Comparison of ENCODE assay signal across 13 cellular contexts in the genomic region with DNA sequence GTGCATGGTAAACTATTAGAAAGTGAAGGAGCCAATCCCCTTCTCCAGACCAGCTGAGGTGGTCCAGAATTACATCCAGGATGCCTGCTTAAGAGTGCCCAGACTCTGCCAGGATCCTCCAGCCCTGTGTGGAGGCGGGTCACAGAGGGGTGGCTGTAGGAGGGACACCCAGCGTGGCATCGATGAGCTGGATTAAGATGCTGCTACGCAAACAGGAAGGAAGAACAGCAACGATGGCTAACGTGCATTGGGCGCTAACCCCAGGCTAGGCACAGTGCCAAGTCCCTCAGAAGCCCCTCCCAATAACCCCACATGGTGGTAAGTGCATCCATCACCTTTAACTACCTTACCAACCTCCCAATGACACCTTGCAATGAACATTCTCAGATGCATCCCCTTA.
DNase-seq lines count a peak whose midpoint lies in the region; ATAC-seq and TF ChIP-seq lines count a peak whose summit lies in the region.
"Had no signal": no experiment of that assay in that cellular context is flagged by ENCODE, and none has a peak within 500 bp of the region (broad histone marks: within the 10 kb centered on the region; RNA-seq: fewer than 3 reads in every experiment).

No MANE protein-coding gene starts in this region.

- H3K79me1 ChIP-seq in IMR-90 (ENCODE audit: low read depth in 1 of 2, low read length in 2 of 2) = peaks cover 54 to 76% of the 10 kb centered on the region in 2 experiments
- H3K79me1 ChIP-seq in trophoblast cell (ENCODE audit: low read length) = peaks cover 6% of the 10 kb centered on the region

- intact Hi-C loops in IMR-90 (cut with micrococcal nuclease) = loop anchor here (5.0 kb wide), 1 partner anchor 171 kb away; a partner anchor contains a TSS

- H3K36me3 ChIP-seq in IMR-90 (ENCODE audit: control insufficient read depth, insufficient read depth, low read length) (peaks cover 4% of the 10 kb centered on the region), neutrophil (no peaks in the 10 kb centered on the region), trophoblast cell (ENCODE audit: control insufficient read depth in 1 of 2, insufficient read depth in 2 of 2, low read length in 2 of 2) (no peaks in the 10 kb centered on the region)

- POLR2A ChIA-PET in IMR-90 (lab: Charles Lee; ENCODE audit: unreplicated experiment) = no interaction called here

- H2BK5ac ChIP-seq in IMR-90 (ENCODE audit: low read depth, low read length, poor library complexity, severe bottlenecking) = peak overlapping the region; percentile 5
- H2BK5ac ChIP-seq in trophoblast cell (ENCODE audit: low read depth, low read length, poor library complexity) = no peak overlapping the region

- CTCF ChIA-PET in IMR-90 (lab: Yijun Ruan, JAX) = no interaction called here

- H2AFZ ChIP-seq in IMR-90 (replicated peaks; ENCODE audit: low read length, poor library complexity) = no peak overlapping the region
- H2AFZ ChIP-seq in trophoblast cell (ENCODE audit: insufficient read depth, low read length, poor library complexity) = no peak overlapping the region

- TF ChIP-seq RAD21 in IMR-90 (IDR thresholded peaks at IDR 0.05; ENCODE audit: low read length) = no peak

- no peaks in the 10 kb centered on the region for H3K27me3 ChIP-seq in IMR-90 (ENCODE audit: control insufficient read depth, insufficient read depth, low read length)
- no peaks in the 10 kb centered on the region for H3K27me3 ChIP-seq in neutrophil
- H3K27me3 ChIP-seq in trophoblast cell (ENCODE audit: insufficient read depth, low read length) = no peaks in the 10 kb centered on the region
- H3K27me3 ChIP-seq: heart left ventricle had no signal

- H3K23ac ChIP-seq in IMR-90 (ENCODE audit: low read depth, low read length) (no peak overlapping the region), trophoblast cell (ENCODE audit: low read length) (no peak overlapping the region)

- H4K5ac ChIP-seq in IMR-90 (ENCODE audit: low read depth, low read length) = peak overlapping the region; percentile 23; the same call in 1 of the 2 replicates

- H3K9ac ChIP-seq in IMR-90 (ENCODE audit: low read depth, low read length) (no peak overlapping the region), trophoblast cell (ENCODE audit: low read length) (no peak overlapping the region)

- no peak overlapping the region for H2BK20ac ChIP-seq in IMR-90 (ENCODE audit: low read depth, low read length)

- H4K8ac ChIP-seq in IMR-90 (ENCODE audit: low read depth in 2 of 2, low read length in 2 of 2) (peak overlapping the region in 1 of 2 experiments; percentile 93; a peak in 1 of 4 replicates), trophoblast cell (ENCODE audit: low read depth, low read length) (no peak overlapping the region)

- H2BK12ac ChIP-seq in trophoblast cell (ENCODE audit: low read length) = no peak overlapping the region

- H2AK9ac ChIP-seq in IMR-90 (replicated peaks; ENCODE audit: low read depth, low read length, poor library complexity) = no peak overlapping the region

- BruUV-seq in IMR-90 (replicated peaks; lab: Mats Ljungman, UMichigan) = no TSS peak

- H2AK5ac ChIP-seq in IMR-90 (ENCODE audit: low read depth, low read length) = peak overlapping the region; percentile 29; the same call in 1 of the 2 replicates
- no peak overlapping the region for H2AK5ac ChIP-seq in trophoblast cell (ENCODE audit: low read length)

- no peak overlapping the region for H3K4me2 ChIP-seq in IMR-90 (ENCODE audit: low read depth, low read length)
- H3K4me2 ChIP-seq in trophoblast cell (ENCODE audit: low read length) = no peak overlapping the region

- H4K20me1 ChIP-seq in IMR-90 (ENCODE audit: insufficient read depth, low read length) = no peaks in the 10 kb centered on the region

- peaks cover 35% of the 10 kb centered on the region for H3K9me1 ChIP-seq in IMR-90 (ENCODE audit: insufficient read depth, low read length)

- H3K79me2 ChIP-seq in trophoblast cell (ENCODE audit: control insufficient read depth, insufficient read depth, low read length, poor library complexity) = peaks cover 4% of the 10 kb centered on the region

- H3K27ac ChIP-seq in IMR-90 (ENCODE audit: insufficient read depth, low read length) (no peak overlapping the region; the same call in 1 of the 2 replicates), neutrophil (peak overlapping the region; percentile 55), trophoblast cell (ENCODE audit: low read depth, low read length) (no peak overlapping the region)

- ATAC-seq in IMR-90 (ENCODE audit: low read depth) (no peak), HG03045 (IDR thresholded peaks at IDR 0.05; ENCODE audit: unreplicated experiment) (no peak), GM19023 (IDR thresholded peaks at IDR 0.05; ENCODE audit: unreplicated experiment) (no peak), GM18868 (IDR thresholded peaks at IDR 0.05; ENCODE audit: unreplicated experiment) (no peak)
- ATAC-seq: GM12878, heart left ventricle had no signal

- no peak for TF ChIP-seq POLR2A in IMR-90 (IDR thresholded peaks at IDR 0.05; ENCODE audit: low read depth, low read length)

- no peak for TF ChIP-seq CTCF in IMR-90 (conservative IDR thresholded peaks at IDR 0.05; ENCODE audit: low read depth, low read length)
- no peak for TF ChIP-seq CTCF in neutrophil (IDR thresholded peaks at IDR 0.05)

- H4K91ac ChIP-seq in IMR-90 (ENCODE audit: insufficient read depth, low read depth, low read length) (no peak overlapping the region; the same call in 1 of the 2 replicates), trophoblast cell (ENCODE audit: low read depth, low read length) (no peak overlapping the region)

- no peak overlapping the region for H4K12ac ChIP-seq in trophoblast cell (ENCODE audit: low read depth, low read length)

- dilution Hi-C loops in IMR-90 (cut with HindIII; ENCODE audit: low sequenced_read_pairs, unreplicated experiment) = no loop called here

- DNase-seq in IMR-90 (no peak), T-helper 2 cell (peak in 3 of 5 experiments; percentile 36 to 88 (median 80)), trophoblast cell (no peak)
- peak; percentile 28 for DNase-seq in activated naive CD4-positive, alpha-beta T cell treated with anti-CD3 and anti-CD28 coated beads, Interleukin-2, amount 50 U/mL, for 16 hours
- DNase-seq: dermis blood vessel endothelial cell, heart left ventricle, retina, SHP77 had no signal

- no peak overlapping the region for H3K4me3 ChIP-seq in IMR-90 (ENCODE audit: insufficient read depth, low read depth, low read length)
- peak overlapping the region in 1 of 2 experiments; percentile 13 for H3K4me3 ChIP-seq in neutrophil (ENCODE audit: low read depth in 1 of 2, low read length in 1 of 2)
- no peak overlapping the region for H3K4me3 ChIP-seq in trophoblast cell (ENCODE audit: low read depth, low read length)
- H3K4me3 ChIP-seq: GM12878, heart left ventricle had no signal

- no peak overlapping the region; the same call in none of the 2 replicates for H2BK120ac ChIP-seq in IMR-90 (ENCODE audit: low read depth, low read length)
- H2BK120ac ChIP-seq in trophoblast cell (ENCODE audit: insufficient read depth, low read length, poor library complexity) = no peak overlapping the region

- H3K9me3 ChIP-seq in IMR-90 (ENCODE audit: control insufficient read depth, insufficient read depth, low read length) = no peaks in the 10 kb centered on the region; the same call in 1 of the 2 replicates
- no peaks in the 10 kb centered on the region for H3K9me3 ChIP-seq in neutrophil
- peaks cover 2% of the 10 kb centered on the region for H3K9me3 ChIP-seq in trophoblast cell (ENCODE audit: insufficient read depth, low read depth, low read length)

- no peak overlapping the region for H2BK15ac ChIP-seq in IMR-90 (ENCODE audit: low read depth, low read length)

- H3K56ac ChIP-seq in IMR-90 (ENCODE audit: extremely low read depth, insufficient read depth, low read length) = no peak overlapping the region

- H3K14ac ChIP-seq in IMR-90 (replicated peaks; ENCODE audit: low read depth, low read length) (no peak overlapping the region; the same call in 1 of the 2 replicates), trophoblast cell (ENCODE audit: low read length) (no peak overlapping the region)

- in situ Hi-C loops in IMR-90 (cut with MboI; ENCODE audit: low sequenced_read_pairs) = no loop called here

- H3K4ac ChIP-seq in IMR-90 (ENCODE audit: low read depth, low read length) (peak overlapping the region; percentile 19; the same call in 1 of the 2 replicates), trophoblast cell (ENCODE audit: low read depth, low read length) (no peak overlapping the region)

- peaks cover 31% of the 10 kb centered on the region for H3K4me1 ChIP-seq in IMR-90 (ENCODE audit: control insufficient read depth, insufficient read depth, low read length)
- peaks cover 39 to 40% of the 10 kb centered on the region in 2 experiments for H3K4me1 ChIP-seq in neutrophil (ENCODE audit: control insufficient read depth in 1 of 2, insufficient read depth in 1 of 2, low read depth in 1 of 2, low read length in 1 of 2)
- H3K4me1 ChIP-seq in trophoblast cell (ENCODE audit: control insufficient read depth in 1 of 2, insufficient read depth in 2 of 2, low read length in 2 of 2) = peaks cover 10 to 14% of the 10 kb centered on the region in 2 experiments

- WGBS in IMR-90 (ENCODE audit: extremely low coverage in 2 of 2, insufficient read length in 1 of 2), 2 experiments = 50% methylated on average over 2 of the region's 7 CpGs; no CpG with 5 or more reads in 1 of the 2 experiments
- WGBS in trophoblast cell (ENCODE audit: extremely low coverage, insufficient coverage, insufficient read length) = no CpG with 5 or more reads among the region's 7 CpGs

- peak overlapping the region; percentile 38; the same call in 1 of the 2 replicates for H3K18ac ChIP-seq in IMR-90 (ENCODE audit: low read depth, low read length)
- H3K18ac ChIP-seq in trophoblast cell (ENCODE audit: low read length) = no peak overlapping the region

TF ChIP-seq in IMR-90, 13 proteins besides CTCF, POLR2A, EP300 and RAD21 (continues in another document):
- no peak for TF ChIP-seq MAFK (IDR thresholded peaks at IDR 0.05; ENCODE audit: low read depth, low read length)
- TF ChIP-seq CEBPB (IDR thresholded peaks at IDR 0.05; ENCODE audit: low read depth, low read length) = no peak
- no peak for TF ChIP-seq FOS (IDR thresholded peaks at IDR 0.05; ENCODE audit: low read depth, low read length)
- TF ChIP-seq CHD1 (IDR thresholded peaks at IDR 0.05; ENCODE audit: low read depth, low read length) = no peak
- TF ChIP-seq RFX5 (IDR thresholded peaks at IDR 0.05; ENCODE audit: low read depth, low read length) = no peak
- no peak for TF ChIP-seq MAZ (IDR thresholded peaks at IDR 0.05; ENCODE audit: borderline replicate concordance, low read depth, low read length)
- no peak for TF ChIP-seq NFE2L2 (IDR thresholded peaks at IDR 0.05; ENCODE audit: low read depth, low read length)
- no peak for TF ChIP-seq BHLHE40 (IDR thresholded peaks at IDR 0.05; ENCODE audit: low read depth, low read length)

Comparison
In these comparisons a context has a peak if more than half of its experiments do, and no peak if none do; other contexts are left out.
1. DNase-seq: peak in T-helper 2 cell (3 of 5) and activated naive CD4-positive, alpha-beta T cell treated with anti-CD3 and anti-CD28 coated beads, Interleukin-2, amount 50 U/mL, for 16 hours (single experiment); none in IMR-90 (single experiment) and trophoblast cell (0 of 2).